8 cellular contexts compared by ENCODE assay signal in the genomic region with DNA sequence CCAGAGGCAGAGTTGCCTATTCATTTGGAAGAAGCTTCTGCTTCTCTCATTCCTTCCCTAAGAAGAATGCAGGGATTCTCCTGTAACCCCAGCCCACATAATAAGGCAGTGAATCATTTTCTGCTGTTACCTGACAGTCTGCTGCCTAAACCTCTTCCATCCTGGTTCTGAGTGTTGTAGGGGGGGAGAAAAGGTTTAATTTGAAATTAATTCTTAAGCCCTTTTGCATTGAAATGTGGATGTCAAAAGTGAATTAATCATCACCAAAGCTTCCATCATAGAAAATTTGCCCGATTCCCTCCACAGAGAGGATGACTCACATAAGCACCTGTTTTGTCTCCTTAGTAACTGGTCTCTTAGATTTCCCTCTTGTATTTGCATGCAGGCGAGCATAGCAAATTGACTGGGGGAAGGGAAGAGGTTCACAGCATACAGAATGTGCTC.
DNase-seq lines count a peak whose midpoint lies in the region; ATAC-seq and TF ChIP-seq lines count a peak whose summit lies in the region.

No MANE protein-coding gene starts in this region.

- H3K27ac ChIP-seq in caudate nucleus (ENCODE audit: low read depth, low read length) (peak overlapping the region; percentile 62), Peyer's patch (no peak overlapping the region)

- H3K4me1 Mint-ChIP-seq in type B pancreatic cell (ENCODE audit: unreplicated experiment) = peaks cover 5% of the 10 kb centered on the region

- H3K4me3 ChIP-seq in Peyer's patch = no peak overlapping the region

- peaks cover 4% of the 10 kb centered on the region for H3K27me3 Mint-ChIP-seq in type B pancreatic cell

- H3K4me1 ChIP-seq in Peyer's patch = peaks cover 0 to 6% (median 0%) of the 10 kb centered on the region in 4 donors

- peaks cover 0 to 4% (median 0%) of the 10 kb centered on the region in 4 donors for H3K9me3 ChIP-seq in Peyer's patch

- ATAC-seq in GM18873 (IDR thresholded peaks at IDR 0.05; ENCODE audit: low FRiP score, unreplicated experiment) = no peak

- TF ChIP-seq POLR2A in Peyer's patch (IDR thresholded peaks at IDR 0.05) = no peak

- H3K36me3 Mint-ChIP-seq in type B pancreatic cell = no peaks in the 10 kb centered on the region

- peak overlapping the region; percentile 62 for H3K27ac Mint-ChIP-seq in type B pancreatic cell

- no peaks in the 10 kb centered on the region for H3K27me3 ChIP-seq in Peyer's patch

- no peaks in the 10 kb centered on the region for H3K36me3 ChIP-seq in Peyer's patch

- peaks cover 4% of the 10 kb centered on the region for H3K9me3 Mint-ChIP-seq in type B pancreatic cell

- TF ChIP-seq CTCF in type B pancreatic cell (conservative IDR thresholded peaks at IDR 0.05) = no peak
- TF ChIP-seq CTCF in Peyer's patch (IDR thresholded peaks at IDR 0.05) = no peak

- peak; percentile 29 for DNase-seq in stimulated activated CD4-positive, alpha-beta T cell treated with anti-CD3 and anti-CD28 coated beads, Interleukin-15, amount 100 ng/mL, for 24 hours
- no peak for DNase-seq in stimulated activated CD4-positive, alpha-beta T cell treated with anti-CD3 and anti-CD28 coated beads, Interleukin-2, amount 100 ng/mL, for 24 hours
- DNase-seq in NCI-H2107 (lab: John Stamatoyannopoulos, UW) (peak; percentile 64), caudate nucleus (lab: John Stamatoyannopoulos, UW) (peak in 22 of 61 donors; percentile 2 to 86 (median 24)), type B pancreatic cell (ENCODE audit: extremely low spot score, unreplicated experiment) (no peak), T1000 (lab: John Stamatoyannopoulos, UW) (no peak), Peyer's patch (no peak)

- H3K4me3 Mint-ChIP-seq in type B pancreatic cell = no peak overlapping the region

Comparison
In these comparisons a context has a peak if more than half of its experiments do, and no peak if none do; other contexts are left out.
1. DNase-seq: peak in stimulated activated CD4-positive, alpha-beta T cell treated with anti-CD3 and anti-CD28 coated beads, Interleukin-15, amount 100 ng/mL, for 24 hours (single experiment) and NCI-H2107 (single experiment); none in stimulated activated CD4-positive, alpha-beta T cell treated with anti-CD3 and anti-CD28 coated beads, Interleukin-2, amount 100 ng/mL, for 24 hours (0 of 2), type B pancreatic cell (single experiment), T1000 (single experiment) and Peyer's patch (0 of 3).